23 cellular contexts compared by ENCODE assay signal in genomic region chr10:35398355-35398754, GRCh38.
DNase-seq lines count a peak whose midpoint lies in the region; ATAC-seq and TF ChIP-seq lines count a peak whose summit lies in the region.
"Had no signal": no experiment of that assay in that cellular context is flagged by ENCODE, and none has a peak within 500 bp of the region (broad histone marks: within the 10 kb centered on the region; RNA-seq: fewer than 3 reads in every experiment).

No MANE protein-coding gene starts in this region.

- DNase-seq in NCI-H2171 treated with DMSO at 0.1 percent for 48 hours (lab: John Stamatoyannopoulos, UW): peak; percentile 27
- DNase-seq in NCI-H2171 (lab: John Stamatoyannopoulos, UW): no peak
- DNase-seq in fibroblast of the aortic adventitia (ENCODE audit: low read depth): peak; percentile 60
- DNase-seq in stimulated activated CD4-positive, alpha-beta T cell treated with anti-CD3 and anti-CD28 coated beads, Interleukin-1b, Interleukin-23, amount 100 ng/mL, for 48 hours: no peak
- DNase-seq in dermis blood vessel endothelial cell: no peak
- DNase-seq in activated CD4-positive, alpha-beta T cell treated with anti-CD3 and anti-CD28 coated beads for 48 hours: no peak
- DNase-seq: activated CD8-positive, alpha-beta T cell treated with anti-CD3 and anti-CD28 coated beads, Interleukin-2, amount 10 ng/mL, durations not matched to agents 7 days and 5 days; activated T-cell treated with anti-CD3 and anti-CD28 coated beads, Interleukin-2, amount 50 U/mL, for 48 hours; brain microvascular endothelial cell; CD4-positive, CD25-positive, alpha-beta regulatory T cell; effector CD4-positive, alpha-beta T cell; gastrocnemius medialis; KBM-7; NCI-H1048; stimulated activated naive CD8-positive, alpha-beta T cell treated with anti-CD3 and anti-CD28 coated beads, Interleukin-15, Interleukin-2, amounts not matched to agents 100 U/mL and 50 U/mL, for 24 hours; T-cell; trophoblast cell had no signal

- peaks cover 56 to 61% (median 57%) of the 10 kb centered on the region in 3 donors for H3K4me1 ChIP-seq in skeletal muscle tissue (ENCODE audit: control insufficient read depth in 3 of 3, insufficient read depth in 3 of 3, low read length in 3 of 3)

- ATAC-seq in SK-N-SH treated with all-trans-retinoic acid at 6 μM for 48 hours: peak; percentile 20; the same call in 1 of the 3 replicates
- ATAC-seq: activated CD8-positive, alpha-beta T cell treated with anti-CD3 and anti-CD28 coated beads, Interleukin-2, amount 10 ng/mL, durations not matched to agents 7 days and 5 days; activated naive CD4-positive, alpha-beta T cell treated with anti-CD3 and anti-CD28 coated beads, Interleukin-2, amount 50 U/mL, for 72 hours; HCT116; stimulated activated naive CD8-positive, alpha-beta T cell treated with anti-CD3 and anti-CD28 coated beads, Interleukin-15, Interleukin-2, amounts not matched to agents 100 U/mL and 50 U/mL, for 24 hours; T-cell had no signal

- H3K4me3 ChIP-seq in fibroblast of the aortic adventitia (ENCODE audit: low read depth, low read length) (no peak overlapping the region), skeletal muscle tissue (ENCODE audit: low read length in 3 of 3) (no peak overlapping the region)
- H3K4me3 ChIP-seq: gastrocnemius medialis had no signal

- no peak overlapping the region for H3K9ac ChIP-seq in skeletal muscle tissue (ENCODE audit: low read depth in 1 of 3, low read length in 3 of 3)

- no peaks in the 10 kb centered on the region for H3K36me3 ChIP-seq in skeletal muscle tissue (ENCODE audit: control insufficient read depth in 3 of 3, insufficient read depth in 3 of 3, low read length in 3 of 3)
- H3K36me3 ChIP-seq: brain microvascular endothelial cell, gastrocnemius medialis had no signal

- TF ChIP-seq CTCF in fibroblast of the aortic adventitia (IDR thresholded peaks at IDR 0.05; ENCODE audit: insufficient read depth, low read length): no peak

- H3K9me3 ChIP-seq in skeletal muscle tissue (ENCODE audit: control insufficient read depth in 3 of 3, low read length in 3 of 3): no peaks in the 10 kb centered on the region
- H3K9me3 ChIP-seq: gastrocnemius medialis had no signal

- peak overlapping the region; percentile 14 for H3K27ac ChIP-seq in skeletal muscle tissue (ENCODE audit: low read depth, low read length)
- H3K27ac ChIP-seq: brain microvascular endothelial cell, RWPE1, VCaP had no signal

- no peaks in the 10 kb centered on the region for H3K27me3 ChIP-seq in skeletal muscle tissue (ENCODE audit: control insufficient read depth in 3 of 3, insufficient read depth in 3 of 3, low read length in 3 of 3)
- H3K27me3 ChIP-seq: brain microvascular endothelial cell, gastrocnemius medialis had no signal

TF ChIP-seq in SK-N-SH treated with all-trans-retinoic acid at 6 μM for 48 hours, 23 proteins besides CTCF, POLR2A, EP300 and RAD21:
- no peak for TF ChIP-seq ARNTL (CRISPR knock-in tag; IDR thresholded peaks at IDR 0.05; ENCODE audit: borderline replicate concordance, low read depth)
- TF ChIP-seq TOX (CRISPR knock-in tag; IDR thresholded peaks at IDR 0.05; ENCODE audit: borderline replicate concordance): no peak

Comparison
In these comparisons a context has a peak if more than half of its experiments do, and no peak if none do; other contexts are left out.
1. DNase-seq: peak in NCI-H2171 treated with DMSO at 0.1 percent for 48 hours (single experiment) and fibroblast of the aortic adventitia (single experiment); none in NCI-H2171 (single experiment), stimulated activated CD4-positive, alpha-beta T cell treated with anti-CD3 and anti-CD28 coated beads, Interleukin-1b, Interleukin-23, amount 100 ng/mL, for 48 hours (single experiment), dermis blood vessel endothelial cell (single experiment) and activated CD4-positive, alpha-beta T cell treated with anti-CD3 and anti-CD28 coated beads for 48 hours (single experiment).